In genomic region chr1:55211909-55212308, GRCh38 we compare ENCODE assay signal across 7 cellular contexts. TPM values are rescaled to one million over a fixed set of nuclear protein-coding genes. Genes with fewer than 3 reads are reported as not detected.
DNase-seq lines count a peak whose midpoint lies in the region; ATAC-seq lines count a peak whose summit lies in the region.

No MANE protein-coding gene starts in this region.

- peak; percentile 31 for ATAC-seq in GM19035 (IDR thresholded peaks at IDR 0.05; ENCODE audit: unreplicated experiment)
- ATAC-seq in HG03354 (IDR thresholded peaks at IDR 0.05; ENCODE audit: poor library complexity, severe bottlenecking, unreplicated experiment), result peak; percentile 45
- no peak for ATAC-seq in HG02840 (IDR thresholded peaks at IDR 0.05; ENCODE audit: low FRiP score, unreplicated experiment)

- peak overlapping the region; percentile 47 for H3K27ac Mint-ChIP-seq in activated naive CD8-positive, alpha-beta T cell treated with anti-CD3 and anti-CD28 coated beads for 36 hours

- H3K27me3 ChIP-seq in skeletal muscle satellite cell (ENCODE audit: control insufficient read depth, insufficient read depth, low read length), result no peaks in the 10 kb centered on the region

- no peaks in the 10 kb centered on the region for H3K27me3 Mint-ChIP-seq in activated naive CD8-positive, alpha-beta T cell treated with anti-CD3 and anti-CD28 coated beads for 36 hours

- no peak overlapping the region for H3K4me3 ChIP-seq in skeletal muscle satellite cell (ENCODE audit: low read length)

- no peak overlapping the region for H3K9ac ChIP-seq in skeletal muscle satellite cell (ENCODE audit: low read depth, low read length)

- H3K4me2 ChIP-seq in skeletal muscle satellite cell (ENCODE audit: low read length), result peak overlapping the region; percentile 90

- H3K36me3 ChIP-seq in skeletal muscle satellite cell (ENCODE audit: insufficient read depth, low read length), result peaks cover 5% of the 10 kb centered on the region

- DNase-seq in activated naive CD8-positive, alpha-beta T cell treated with anti-CD3 and anti-CD28 coated beads for 36 hours, result no peak
- DNase-seq in NCI-H187 treated with DMSO at 0.1 percent for 48 hours (lab: John Stamatoyannopoulos, UW) (no peak), HPDE6-E6E7 (ENCODE audit: extremely low spot score) (no peak)

- peaks cover 33% of the 10 kb centered on the region for H3K36me3 Mint-ChIP-seq in activated naive CD8-positive, alpha-beta T cell treated with anti-CD3 and anti-CD28 coated beads for 36 hours

- H3K9me3 ChIP-seq in skeletal muscle satellite cell (replicated peaks; ENCODE audit: low read length), result no peaks in the 10 kb centered on the region

- peak overlapping the region; percentile 95 for H3K4me3 Mint-ChIP-seq in activated naive CD8-positive, alpha-beta T cell treated with anti-CD3 and anti-CD28 coated beads for 36 hours

- H3K9me3 Mint-ChIP-seq in activated naive CD8-positive, alpha-beta T cell treated with anti-CD3 and anti-CD28 coated beads for 36 hours, result no peaks in the 10 kb centered on the region

- H3K4me1 Mint-ChIP-seq in activated naive CD8-positive, alpha-beta T cell treated with anti-CD3 and anti-CD28 coated beads for 36 hours, result peaks cover 57% of the 10 kb centered on the region

- peaks cover 52% of the 10 kb centered on the region for H3K4me1 ChIP-seq in skeletal muscle satellite cell (ENCODE audit: control insufficient read depth, insufficient read depth, low read length)

RNA-seq across cellular contexts. Expression of gene USP24, which starts 3.3 kb away (rescaled TPM):
- 10 to 100 TPM; 44.4 to 51.2 TPM for total RNA-seq in activated naive CD8-positive, alpha-beta T cell treated with anti-CD3 and anti-CD28 coated beads for 36 hours
- 29.2 and 34.7 TPM in 2 replicates for total RNA-seq in skeletal muscle satellite cell (2012; rRNA removed)
